23 cellular contexts compared by ENCODE assay signal in genomic region chr17:46763416-46763815, GRCh38. TPM values are rescaled to one million over a fixed set of nuclear protein-coding genes. Genes with fewer than 3 reads are reported as not detected.
"Had no signal": no experiment of that assay in that cellular context is flagged by ENCODE, and none has a peak within 500 bp of the region (broad histone marks: within the 10 kb centered on the region; RNA-seq: fewer than 3 reads in every experiment).

No MANE protein-coding gene starts in this region.

- H3K4me1 Mint-ChIP-seq: activated CD4-positive, alpha-beta T cell treated with anti-CD3 and anti-CD28 coated beads, Interleukin-2, amount 10 ng/mL, durations not matched to agents 24 days and 14 days; activated T-helper 17 cell treated with anti-CD3 and anti-CD28 coated beads, Interleukin-2, amount 50 U/mL, for 72 hours; naive thymus-derived CD4-positive, alpha-beta T cell; stimulated activated naive B cell treated with anti-CD40 and anti-IgM and Interleukin-4, amounts not matched to agents 10 μg/mL and 1 μg/mL and 100 μg/mL, for 72 hours; T-helper 17 cell had no signal

- H3K4me1 ChIP-seq: tibial nerve had no signal

- H3K4me3 Mint-ChIP-seq: activated CD4-positive, alpha-beta T cell treated with anti-CD3 and anti-CD28 coated beads, Interleukin-2, amount 10 ng/mL, durations not matched to agents 24 days and 14 days; activated CD8-positive, alpha-beta T cell treated with anti-CD3 and anti-CD28 coated beads for 36 hours; activated T-cell treated with anti-CD3 and anti-CD28 coated beads, Interleukin-2, amount 50 U/mL, for 4 hours; activated T-helper 17 cell treated with anti-CD3 and anti-CD28 coated beads, Interleukin-2, amount 50 U/mL, for 72 hours; endodermal cell; naive thymus-derived CD4-positive, alpha-beta T cell; stimulated activated naive B cell treated with anti-CD40 and anti-IgM and Interleukin-4, amounts not matched to agents 10 μg/mL and 1 μg/mL and 100 μg/mL, for 72 hours; T-helper 17 cell had no signal

- H3K36me3 ChIP-seq: breast epithelium had no signal

- H3K27ac Mint-ChIP-seq: activated CD4-positive, alpha-beta T cell treated with anti-CD3 and anti-CD28 coated beads, Interleukin-2, amount 10 ng/mL, durations not matched to agents 24 days and 14 days; activated CD8-positive, alpha-beta T cell treated with anti-CD3 and anti-CD28 coated beads for 36 hours; activated T-helper 17 cell treated with anti-CD3 and anti-CD28 coated beads, Interleukin-2, amount 50 U/mL, for 72 hours; endodermal cell; naive thymus-derived CD4-positive, alpha-beta T cell; stimulated activated naive B cell treated with anti-CD40 and anti-IgM and Interleukin-4, amounts not matched to agents 10 μg/mL and 1 μg/mL and 100 μg/mL, for 72 hours; T-helper 17 cell had no signal

- H3K4me3 ChIP-seq: breast epithelium, esophagus muscularis mucosa, heart right ventricle, skin epidermis, tibial nerve had no signal

- H3K27ac ChIP-seq: breast epithelium, esophagus muscularis mucosa, foreskin keratinocyte, tibial nerve had no signal

- H3K27me3 Mint-ChIP-seq: activated CD8-positive, alpha-beta T cell treated with anti-CD3 and anti-CD28 coated beads for 36 hours; activated T-helper 17 cell treated with anti-CD3 and anti-CD28 coated beads, Interleukin-2, amount 50 U/mL, for 72 hours; stimulated activated naive B cell treated with anti-CD40 and anti-IgM and Interleukin-4, amounts not matched to agents 10 μg/mL and 1 μg/mL and 100 μg/mL, for 72 hours had no signal

- ATAC-seq: activated CD8-positive, alpha-beta T cell treated with anti-CD3 and anti-CD28 coated beads for 36 hours; activated T-cell treated with anti-CD3 and anti-CD28 coated beads, Interleukin-2, amount 50 U/mL, for 4 hours; activated T-helper 17 cell treated with anti-CD3 and anti-CD28 coated beads, Interleukin-2, amount 50 U/mL, for 72 hours; foreskin keratinocyte; left ventricle myocardium superior; naive thymus-derived CD4-positive, alpha-beta T cell; sciatic nerve; stimulated activated naive B cell treated with anti-CD40 and anti-IgM and Interleukin-4, amounts not matched to agents 10 μg/mL and 1 μg/mL and 100 μg/mL, for 72 hours; T-helper 17 cell had no signal

- H3K9me3 Mint-ChIP-seq: activated CD4-positive, alpha-beta T cell treated with anti-CD3 and anti-CD28 coated beads, Interleukin-2, amount 10 ng/mL, durations not matched to agents 24 days and 14 days; activated CD8-positive, alpha-beta T cell treated with anti-CD3 and anti-CD28 coated beads for 36 hours; activated T-cell treated with anti-CD3 and anti-CD28 coated beads, Interleukin-2, amount 50 U/mL, for 4 hours; activated T-helper 17 cell treated with anti-CD3 and anti-CD28 coated beads, Interleukin-2, amount 50 U/mL, for 72 hours; endodermal cell; naive thymus-derived CD4-positive, alpha-beta T cell; stimulated activated naive B cell treated with anti-CD40 and anti-IgM and Interleukin-4, amounts not matched to agents 10 μg/mL and 1 μg/mL and 100 μg/mL, for 72 hours had no signal

- H3K9me3 ChIP-seq: breast epithelium, esophagus muscularis mucosa, heart right ventricle, tibial nerve had no signal

- DNase-seq: activated CD4-positive, alpha-beta T cell treated with anti-CD3 and anti-CD28 coated beads, Interleukin-2, amount 10 ng/mL, durations not matched to agents 24 days and 14 days; activated CD4-positive, CD25-positive, alpha-beta regulatory T cell treated with anti-CD3 and anti-CD28 coated beads, Interleukin-2, amount 50 U/mL, for 72 hours; activated CD8-positive, alpha-beta T cell treated with anti-CD3 and anti-CD28 coated beads for 36 hours; activated gamma-delta T cell treated with Interleukin-2 at 50 U/mL for 16 hours; activated naive CD4-positive, alpha-beta T cell treated with anti-CD3 and anti-CD28 coated beads, Interleukin-2, amount 50 U/mL, for 16 hours; activated T-cell treated with anti-CD3 and anti-CD28 coated beads, Interleukin-2, amount 50 U/mL, for 4 hours; amniotic stem cell; central memory CD4-positive, alpha-beta T cell; foreskin keratinocyte; heart right ventricle; left ventricle myocardium superior; naive thymus-derived CD4-positive, alpha-beta T cell; stimulated activated CD4-positive, alpha-beta T cell treated with anti-CD3 and anti-CD28 coated beads, Interleukin-4, amount 100 ng/mL, for 4 hours; stimulated activated naive B cell treated with anti-CD40 and anti-IgM and Interleukin-4, amounts not matched to agents 10 μg/mL and 1 μg/mL and 100 μg/mL, for 72 hours; T-helper 17 cell; T1000 had no signal

- H3K27me3 ChIP-seq: breast epithelium, esophagus muscularis mucosa, foreskin keratinocyte, heart right ventricle had no signal

RNA-seq across cellular contexts. Expression of gene WNT3, which starts 55.1 kb away (rescaled TPM):
- total RNA-seq: T-helper 17 cell had no signal
